ENCODE assay signal across 1 cellular context in the genomic region with DNA sequence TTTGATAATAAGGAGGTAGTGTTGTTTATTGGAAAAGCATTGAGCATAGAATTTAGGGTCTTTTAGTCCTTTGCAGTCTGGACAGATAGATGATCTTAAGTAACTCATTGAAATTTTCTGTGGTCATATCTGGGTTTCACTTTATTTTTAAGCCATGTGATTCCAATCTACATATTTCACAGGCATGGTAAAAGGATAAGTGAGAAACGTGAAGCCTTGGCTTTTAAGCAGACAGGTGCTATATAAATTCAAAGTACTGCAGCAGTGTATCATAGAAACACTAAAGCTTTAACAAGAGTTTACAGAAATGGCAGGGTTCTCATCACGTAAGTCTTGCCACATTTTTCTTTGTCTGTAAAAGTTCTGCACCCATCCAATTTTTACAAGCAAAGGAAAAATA.
TF ChIP-seq lines count a peak whose summit lies in the region.

No MANE protein-coding gene starts in this region.

TF ChIP-seq in endothelial cell of umbilical vein, 7 proteins besides CTCF, POLR2A, EP300 and RAD21:
- TF ChIP-seq FOS (IDR thresholded peaks at IDR 0.05; ENCODE audit: borderline replicate concordance, insufficient read depth, low read length) (no peak), JUN (IDR thresholded peaks at IDR 0.05; ENCODE audit: borderline replicate concordance, insufficient read depth, insufficient read length, low read depth) (no peak), MYC (IDR thresholded peaks at IDR 0.05; ENCODE audit: low read depth, low read length) (no peak), POLR2AphosphoS5 (IDR thresholded peaks at IDR 0.05; ENCODE audit: insufficient read depth, low read depth, low read length) (no peak), EZH2 (IDR thresholded peaks at IDR 0.05; ENCODE audit: borderline replicate concordance, low read depth, low read length, severe bottlenecking) (no peak), GATA2 (IDR thresholded peaks at IDR 0.05; ENCODE audit: insufficient read depth, insufficient read length, low read depth, low read length) (no peak)
- TF ChIP-seq, protein P1, sequence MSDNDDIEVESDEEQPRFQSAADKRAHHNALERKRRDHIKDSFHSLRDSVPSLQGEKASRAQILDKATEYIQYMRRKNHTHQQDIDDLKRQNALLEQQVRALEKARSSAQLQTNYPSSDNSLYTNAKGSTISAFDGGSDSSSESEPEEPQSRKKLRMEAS (IDR thresholded peaks at IDR 0.05; ENCODE audit: insufficient read depth, insufficient read length), result no peak
